Comparison of ENCODE assay signal across 13 cellular contexts in the genomic region with DNA sequence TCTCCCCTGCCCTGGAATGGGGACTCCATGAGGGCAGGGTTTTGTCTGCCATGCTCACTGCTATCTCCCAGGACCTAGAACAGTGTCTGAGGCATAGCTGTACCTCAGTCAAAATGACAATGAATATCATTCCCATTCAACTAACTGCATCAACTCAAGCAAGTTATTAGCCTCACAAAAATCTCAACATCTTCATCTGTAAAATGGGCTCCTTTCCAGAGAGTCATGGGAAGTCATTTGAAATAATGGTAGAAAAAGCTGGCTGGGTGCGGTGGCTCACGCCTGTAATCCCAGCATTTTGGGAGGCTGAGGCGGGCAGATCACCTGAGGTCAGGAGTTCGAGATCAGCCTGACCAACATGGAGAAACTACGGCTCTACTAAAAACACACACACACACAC. TPM values are rescaled to one million over a fixed set of nuclear protein-coding genes. Genes with fewer than 3 reads are reported as not detected.
DNase-seq lines count a peak whose midpoint lies in the region; ATAC-seq and TF ChIP-seq lines count a peak whose summit lies in the region.
"Had no signal": no experiment of that assay in that cellular context is flagged by ENCODE, and none has a peak within 500 bp of the region (broad histone marks: within the 10 kb centered on the region; RNA-seq: fewer than 3 reads in every experiment).

No MANE protein-coding gene starts in this region.

- TF ChIP-seq EP300 in transverse colon (IDR thresholded peaks at IDR 0.05; ENCODE audit: low read depth), result no peak

- H3K9me3 Mint-ChIP-seq in activated naive CD8-positive, alpha-beta T cell treated with anti-CD3 and anti-CD28 coated beads, Interleukin-2, amount 50 U/mL, for 24 hours, result no peaks in the 10 kb centered on the region
- H3K9me3 Mint-ChIP-seq in mesothelial cell of epicardium, result no peaks in the 10 kb centered on the region

- TF ChIP-seq CTCF in heart right ventricle (IDR thresholded peaks at IDR 0.05) (no peak), mesothelial cell of epicardium (IDR thresholded peaks at IDR 0.05; ENCODE audit: unreplicated experiment) (no peak), transverse colon (IDR thresholded peaks at IDR 0.05) (no peak)

- H3K4me3 Mint-ChIP-seq in activated naive CD8-positive, alpha-beta T cell treated with anti-CD3 and anti-CD28 coated beads, Interleukin-2, amount 50 U/mL, for 24 hours, result peak overlapping the region; percentile 7
- no peak overlapping the region for H3K4me3 Mint-ChIP-seq in mesothelial cell of epicardium

- peaks cover 72% of the 10 kb centered on the region for H3K4me1 Mint-ChIP-seq in activated naive CD8-positive, alpha-beta T cell treated with anti-CD3 and anti-CD28 coated beads, Interleukin-2, amount 50 U/mL, for 24 hours
- peaks cover 39% of the 10 kb centered on the region for H3K4me1 Mint-ChIP-seq in mesothelial cell of epicardium

- H3K4me1 ChIP-seq in heart right ventricle (peaks cover 8 to 82% (median 54%) of the 10 kb centered on the region in 9 donors), transverse colon (peaks cover 0 to 34% (median 11%) of the 10 kb centered on the region in 4 donors)

- H3K36me3 ChIP-seq in heart right ventricle (peaks cover 0 to 40% (median 0%) of the 10 kb centered on the region in 9 donors), transverse colon (no peaks in the 10 kb centered on the region)

- in situ Hi-C loops in transverse colon (cut with MboI; ENCODE audit: low pct_ligation_motif_present in 1 of 4, low pct_unique_long_range_greater_than_20kb in 1 of 4, low sequenced_read_pairs in 3 of 4), result no loop called here

- 67 to 79% methylated on average over 5 of the region's 5 CpGs for WGBS in heart right ventricle, 2 donors
- WGBS in transverse colon (ENCODE audit: low coverage in 1 of 2), 2 donors, result 96% methylated on average over 5 of the region's 5 CpGs; no CpG with 5 or more reads in 1 of the 2 donors

- H3K27ac ChIP-seq in heart right ventricle (peak overlapping the region; percentile 71 to 97 (median 88)), transverse colon (peak overlapping the region in 3 of 4 donors; percentile 73 to 81 (median 78))
- H3K27ac ChIP-seq: VCaP had no signal

- H3K27me3 ChIP-seq in heart right ventricle (no peaks in the 10 kb centered on the region), transverse colon (no peaks in the 10 kb centered on the region)

- intact Hi-C loops in heart right ventricle (cut with DNase I), result no loop called here
- intact Hi-C loops in left cardiac atrium (cut with DNase I), result no loop called here
- intact Hi-C loops in transverse colon (cut with DNase I; ENCODE audit: low total_unique reads), result no loop called here

- peak overlapping the region; percentile 74 for H3K27ac Mint-ChIP-seq in activated naive CD8-positive, alpha-beta T cell treated with anti-CD3 and anti-CD28 coated beads, Interleukin-2, amount 50 U/mL, for 24 hours
- peak overlapping the region; percentile 99 for H3K27ac Mint-ChIP-seq in mesothelial cell of epicardium

- TF ChIP-seq POLR2A in transverse colon (IDR thresholded peaks at IDR 0.05), result no peak

- no peaks in the 10 kb centered on the region for H3K27me3 Mint-ChIP-seq in activated naive CD8-positive, alpha-beta T cell treated with anti-CD3 and anti-CD28 coated beads, Interleukin-2, amount 50 U/mL, for 24 hours
- peaks cover 4% of the 10 kb centered on the region for H3K27me3 Mint-ChIP-seq in mesothelial cell of epicardium (ENCODE audit: low read depth)

- H3K9me3 ChIP-seq in heart right ventricle (no peaks in the 10 kb centered on the region), transverse colon (no peaks in the 10 kb centered on the region)

- H3K4me3 ChIP-seq in heart right ventricle (peak overlapping the region in 9 of 10 donors; percentile 52 to 75 (median 65)), transverse colon (no peak overlapping the region)

- ATAC-seq in heart right ventricle (no peak), left cardiac atrium (no peak), GM18517 (IDR thresholded peaks at IDR 0.05; ENCODE audit: unreplicated experiment) (no peak)
- no peak for ATAC-seq in activated naive CD8-positive, alpha-beta T cell treated with anti-CD3 and anti-CD28 coated beads, Interleukin-2, amount 50 U/mL, for 24 hours

- peaks cover 22% of the 10 kb centered on the region for H3K36me3 Mint-ChIP-seq in activated naive CD8-positive, alpha-beta T cell treated with anti-CD3 and anti-CD28 coated beads, Interleukin-2, amount 50 U/mL, for 24 hours (ENCODE audit: low read depth)
- no peaks in the 10 kb centered on the region for H3K36me3 Mint-ChIP-seq in mesothelial cell of epicardium

- DNase-seq in heart right ventricle, result no peak
- DNase-seq in left cardiac atrium, result no peak
- DNase-seq in activated naive CD8-positive, alpha-beta T cell treated with anti-CD3 and anti-CD28 coated beads, Interleukin-2, amount 50 U/mL, for 24 hours, result no peak
- no peak for DNase-seq in mesothelial cell of epicardium (ENCODE audit: low spot score in 2 of 2, unreplicated experiment in 2 of 2)
- DNase-seq in transverse colon, result no peak
- no peak for DNase-seq in NCI-H1417 treated with DMSO at 0.1 percent for 48 hours (lab: John Stamatoyannopoulos, UW)
- no peak for DNase-seq in NCI-H187 treated with DMSO at 0.1 percent for 48 hours (lab: John Stamatoyannopoulos, UW)
- DNase-seq: activated gamma-delta T cell; NCI-H1930; stimulated activated CD4-positive, alpha-beta T cell treated with anti-CD3 and anti-CD28 coated beads, Interleukin-15, amount 100 ng/mL, for 24 hours had no signal

RNA-seq across cellular contexts. Expression of a gene that starts 9.4 kb away (rescaled TPM):
- 10 to 100 TPM; 10.9 to 26.0 (median 17.7) TPM for total RNA-seq in heart right ventricle
- polyA plus RNA-seq in heart right ventricle, result 10 to 100 TPM; 30.1 to 36.7 TPM
- total RNA-seq in left cardiac atrium, result 10 to 100 TPM; 18.4 to 21.5 TPM
- 3.4 to 3.9 TPM (median 3.7 TPM) in 3 replicates for total RNA-seq in mesothelial cell of epicardium
- 10 to 100 TPM in 1 of 4 donors, 1 to 10 TPM in 3; 2.6 to 10.1 (median 3.9) TPM for total RNA-seq in transverse colon

RNA-seq across cellular contexts. Expression of a gene that starts 16.7 kb away (rescaled TPM):
- total RNA-seq in heart right ventricle, result 10 to 100 TPM; 30.9 to 59.0 (median 44.1) TPM
- polyA plus RNA-seq in heart right ventricle, result 10 to 100 TPM; 32.5 to 47.7 TPM
- total RNA-seq in left cardiac atrium, result 10 to 100 TPM; 58.3 to 64.2 TPM
- 110 to 120 TPM (median 112 TPM) in 3 replicates for total RNA-seq in mesothelial cell of epicardium
- total RNA-seq in transverse colon, result 10 to 100 TPM; 32.6 to 78.9 (median 49.3) TPM

RNA-seq across cellular contexts. Expression of a gene that starts 33.6 kb away (rescaled TPM):
- 10 to 100 TPM; 40.2 to 58.5 (median 46.5) TPM for total RNA-seq in heart right ventricle
- 10 to 100 TPM; 40.7 to 45.5 TPM for polyA plus RNA-seq in heart right ventricle
- 10 to 100 TPM; 40.4 to 59.5 TPM for total RNA-seq in left cardiac atrium
- 58.1 to 61.4 TPM (median 58.2 TPM) in 3 replicates for total RNA-seq in mesothelial cell of epicardium
- total RNA-seq in transverse colon, result 100 to 1,000 TPM in 1 of 4 donors, 10 to 100 TPM in 3; 31.4 to 144 (median 74.8) TPM

RNA-seq across cellular contexts. Expression of a gene that starts 34.0 kb away (rescaled TPM):
- total RNA-seq in heart right ventricle (1 to 10 TPM; 1.5 to 6.3 (median 2.2) TPM), left cardiac atrium (1 to 10 TPM; 5.1 TPM), mesothelial cell of epicardium (14.0 to 17.3 TPM (median 15.9 TPM) in 3 replicates), transverse colon (100 to 1,000 TPM in 1 of 4 donors, 10 to 100 TPM in 3; 31.4 to 126 (median 48.1) TPM)
- polyA plus RNA-seq in heart right ventricle, result 1 to 10 TPM; 6.9 to 7.6 TPM

RNA-seq across cellular contexts. Expression of a gene that starts 53.2 kb away (rescaled TPM):
- total RNA-seq in heart right ventricle, result under 1 TPM in 9 of 10 donors, not detected in 1; 0.04 to 0.61 (median 0.32) TPM
- 1 to 10 TPM in 1 of 2 donors, under 1 TPM in 1; 0.04 to 1.4 TPM for polyA plus RNA-seq in heart right ventricle
- total RNA-seq in left cardiac atrium, result under 1 TPM; 0.05 to 0.09 TPM
- 0.07 TPM in 1 of 3 replicates, not detected in the others for total RNA-seq in mesothelial cell of epicardium
- total RNA-seq in transverse colon, result not detected
- total RNA-seq: G401 had no signal

Comparison
In these comparisons a context has a peak if more than half of its experiments do, and no peak if none do; other contexts are left out.
1. H3K4me3 ChIP-seq: peak in heart right ventricle (9 of 10); none in transverse colon (0 of 4).